ENCODE assay signal across 8 cellular contexts in genomic region chr2:97113050-97113881, GRCh38. TPM values are rescaled to one million over a fixed set of nuclear protein-coding genes. Genes with fewer than 3 reads are reported as not detected.
DNase-seq lines count a peak whose midpoint lies in the region; ATAC-seq, FAIRE-seq and TF ChIP-seq lines count a peak whose summit lies in the region.
"Not testable (repeated sequence)": the region's sequence is repeated elsewhere in the genome, so short reads cannot be mapped to it uniquely, and the experiment has no call there.

Gene ANKRD36 (plus strand): TSS chr2:97113153. CDS start chr2:97113740, 587 bp downstream.

- H3K9me3 Mint-ChIP-seq in osteocyte (ENCODE audit: unreplicated experiment); stimulated activated naive CD8-positive, alpha-beta T cell treated with anti-CD3 and anti-CD28 coated beads, Interleukin-15, Interleukin-2, amounts not matched to agents 100 ng/mL and 50 ng/mL, for 24 hours: not testable (repeated sequence)

- H3K36me3 Mint-ChIP-seq in osteocyte (ENCODE audit: unreplicated experiment); stimulated activated naive CD8-positive, alpha-beta T cell treated with anti-CD3 and anti-CD28 coated beads, Interleukin-15, Interleukin-2, amounts not matched to agents 100 ng/mL and 50 ng/mL, for 24 hours (ENCODE audit: low read depth): not testable (repeated sequence)

- H3K27ac Mint-ChIP-seq in osteocyte (ENCODE audit: unreplicated experiment) = peak within 1 kb of the TSS; percentile 97
- peak within 1 kb of the TSS; percentile 99 for H3K27ac Mint-ChIP-seq in stimulated activated naive CD8-positive, alpha-beta T cell treated with anti-CD3 and anti-CD28 coated beads, Interleukin-15, Interleukin-2, amounts not matched to agents 100 ng/mL and 50 ng/mL, for 24 hours

- H2AFZ ChIP-seq in K562 (ENCODE audit: low read depth, low read length) = peak within 1 kb of the TSS; percentile 99

- not testable (repeated sequence) for H3K9me1 ChIP-seq in K562 (ENCODE audit: control insufficient read depth, insufficient read depth, low read length)

- TF ChIP-seq EP300 in K562 (IDR thresholded peaks at IDR 0.05; ENCODE audit: low read length) = not testable (repeated sequence)

- in situ Hi-C loops in K562 (cut with MboI) = loop anchor here (25.0 kb wide), 1 partner anchor 251 kb away; the partner anchor contains the start of genes ANKRD39 and SEMA4C

- peaks cover 27% of the 10 kb centered on the region for H3K27me3 Mint-ChIP-seq in osteocyte (ENCODE audit: unreplicated experiment)
- not testable (repeated sequence) for H3K27me3 Mint-ChIP-seq in stimulated activated naive CD8-positive, alpha-beta T cell treated with anti-CD3 and anti-CD28 coated beads, Interleukin-15, Interleukin-2, amounts not matched to agents 100 ng/mL and 50 ng/mL, for 24 hours

- H3K4me3 ChIP-seq in HL-60 (replicated peaks; ENCODE audit: insufficient read depth, low read length) = peak within 1 kb of the TSS; percentile 62
- peak within 1 kb of the TSS; percentile 62 for H3K4me3 ChIP-seq in WI38 (ENCODE audit: low read depth, low read length)
- H3K4me3 ChIP-seq in K562 = peak within 1 kb of the TSS; percentile 61

- H3K9ac ChIP-seq in K562 (ENCODE audit: insufficient read depth in 1 of 2, low read depth in 2 of 2, low read length in 2 of 2) = peak within 1 kb of the TSS; percentile 71 to 95

- intact Hi-C loops in K562 (cut with micrococcal nuclease) = loop anchor here (2.0 to 5.0 kb wide), 3 partner anchors 100 to 256 kb away; partner anchors contain the start of gene ANKRD39
- intact Hi-C loops in left cardiac atrium (cut with DNase I) = not testable (repeated sequence)

- POLR2A ChIA-PET in K562 (lab: Yijun Ruan, JAX) = interaction anchor here (0.6 kb wide), 1 partner anchor 1417 kb away, joined by 3 read pairs; no protein-coding TSS in a partner anchor

- TF ChIP-seq RAD21 in K562 (CRISPR knock-in tag; conservative IDR thresholded peaks at IDR 0.05 in 1 of 2, IDR thresholded peaks at IDR 0.05 in 1 of 2) = not testable (repeated sequence)

- H3K4me3 Mint-ChIP-seq in osteocyte (ENCODE audit: unreplicated experiment) = peak within 1 kb of the TSS; percentile 99
- H3K4me3 Mint-ChIP-seq in stimulated activated naive CD8-positive, alpha-beta T cell treated with anti-CD3 and anti-CD28 coated beads, Interleukin-15, Interleukin-2, amounts not matched to agents 100 ng/mL and 50 ng/mL, for 24 hours = peak within 1 kb of the TSS; percentile 99

- H3K9me3 ChIP-seq in K562 (replicated peaks; ENCODE audit: control insufficient read depth, insufficient read depth, low read depth, low read length) = not testable (repeated sequence)

- TF ChIP-seq CTCF in HL-60 (IDR thresholded peaks at IDR 0.05; ENCODE audit: insufficient read depth, low read length) = peak; percentile 10
- peak; percentile 49; the same call in 1 of the 2 replicates for TF ChIP-seq CTCF in WI38 (IDR thresholded peaks at IDR 0.05; ENCODE audit: low read depth, low read length)
- TF ChIP-seq CTCF in K562 (IDR thresholded peaks at IDR 0.05 in 2 of 3, conservative IDR thresholded peaks at IDR 0.05 in 1 of 3; ENCODE audit: insufficient read depth in 2 of 3, low read depth in 1 of 3, low read length in 3 of 3) = peak in 2 of 3 experiments; percentile 58 to 79; a peak in 4 of 6 replicates
- peak; percentile 63 for TF ChIP-seq CTCF in osteocyte (IDR thresholded peaks at IDR 0.05)

- TF ChIP-seq POLR2A in K562 (conservative IDR thresholded peaks at IDR 0.05) = peak; percentile 87

- not testable (repeated sequence) for H3K36me3 ChIP-seq in K562 (ENCODE audit: control insufficient read depth, insufficient read depth, low read length)

- not testable (repeated sequence) for H3K4me1 Mint-ChIP-seq in osteocyte (ENCODE audit: unreplicated experiment)
- H3K4me1 Mint-ChIP-seq in stimulated activated naive CD8-positive, alpha-beta T cell treated with anti-CD3 and anti-CD28 coated beads, Interleukin-15, Interleukin-2, amounts not matched to agents 100 ng/mL and 50 ng/mL, for 24 hours (ENCODE audit: low read depth) = peaks cover 10% of the 10 kb centered on the region

- H3K27ac ChIP-seq in HL-60 (replicated peaks) (peak within 1 kb of the TSS; percentile 95), K562 (ENCODE audit: extremely low read depth, low read depth, low read length) (peak within 1 kb of the TSS; percentile 84)

- ATAC-seq in GM21529 (IDR thresholded peaks at IDR 0.05; ENCODE audit: unreplicated experiment) = peak; percentile 87
- ATAC-seq in K562 = peak; percentile 94
- peak; percentile 92 to 97 for ATAC-seq in left cardiac atrium

- not testable (repeated sequence) for FAIRE-seq in K562 (lab: Jason Lieb, UNC)

- 1% methylated on average over 25 of the region's 74 CpGs for WGBS in K562 (ENCODE audit: insufficient coverage, low coverage, missing lambda C conversion rate)

- CTCF ChIA-PET in K562 (lab: Yijun Ruan, JAX; ENCODE audit: low intra/inter-chr PET ratio) = interaction anchor here (0.6 to 1.8 kb wide), 5 partner anchors 70 to 996 kb away, joined by 3 to 16 read pairs (median 5); partner anchors contain the start of genes ADRA2B and ANKRD39

- DNase-seq in ELR (ENCODE audit: low read depth) (peak; percentile 83), HL-60 (ENCODE audit: low read depth in 1 of 2, low spot score in 1 of 2) (peak; percentile 69 to 89), K562 (ENCODE audit: extremely low read depth in 1 of 4, low spot score in 3 of 4) (peak; percentile 69 to 89 (median 75)), left cardiac atrium (peak; percentile 86), osteocyte (ENCODE audit: extremely low spot score, unreplicated experiment) (peak; percentile 94)

- BruUV-seq in K562 (replicated peaks; lab: Mats Ljungman, UMichigan) = not testable (repeated sequence)

- not testable (repeated sequence) for H3K27me3 ChIP-seq in HL-60 (ENCODE audit: insufficient read depth, poor library complexity, severe bottlenecking); K562 (ENCODE audit: control insufficient read depth in 2 of 2, insufficient read depth in 2 of 2, low read length in 2 of 2)

- not testable (repeated sequence) for H3K4me1 ChIP-seq in K562 (replicated peaks in 1 of 2; ENCODE audit: control insufficient read depth in 2 of 2, insufficient read depth in 2 of 2, low read length in 2 of 2)

- peak within 1 kb of the TSS; percentile 96 for H3K4me2 ChIP-seq in K562 (ENCODE audit: insufficient read depth, low read length)

- not testable (repeated sequence) for H4K20me1 ChIP-seq in K562 (replicated peaks; ENCODE audit: control insufficient read depth, insufficient read depth, low read length)

- H3K79me2 ChIP-seq in K562 (ENCODE audit: control insufficient read depth, insufficient read depth, low read length) = not testable (repeated sequence)

TF ChIP-seq in K562, 482 proteins besides CTCF, POLR2A, EP300 and RAD21 (continues in another document):
- TF ChIP-seq ZNF431 (CRISPR knock-in tag; IDR thresholded peaks at IDR 0.05) = peak; percentile 46; the same call in 1 of the 2 replicates
- 0 out of 2 replicates have a peak, but pooled peaks have one; percentile 25 for TF ChIP-seq ZNF740 (CRISPR knock-in tag; IDR thresholded peaks at IDR 0.05)
- not testable (repeated sequence) for TF ChIP-seq ZNF740 (tag; IDR thresholded peaks at IDR 0.05)
- TF ChIP-seq DACH1 (IDR thresholded peaks at IDR 0.05; ENCODE audit: partially characterized antibody) = peak; percentile 25
- 0 out of 2 replicates have a peak, but pooled peaks have one; percentile 68 for TF ChIP-seq ZNF76 (CRISPR knock-in tag; IDR thresholded peaks at IDR 0.05; ENCODE audit: borderline replicate concordance)
- TF ChIP-seq FOSL1 (tag; conservative IDR thresholded peaks at IDR 0.05) = 0 out of 2 replicates have a peak, but pooled peaks have one; percentile 23
- TF ChIP-seq PHF21A (IDR thresholded peaks at IDR 0.05; ENCODE audit: borderline replicate concordance, low read depth) = peak; percentile 72; the same call in 1 of the 2 replicates
- peak; percentile 64 for TF ChIP-seq PHF20 (IDR thresholded peaks at IDR 0.05; ENCODE audit: partially characterized antibody)
- TF ChIP-seq DMBX1 (CRISPR knock-in tag; IDR thresholded peaks at IDR 0.05; ENCODE audit: borderline replicate concordance) = peak; percentile 46; the same call in 1 of the 2 replicates
- peak; percentile 38; the same call in 1 of the 2 replicates for TF ChIP-seq CREM (IDR thresholded peaks at IDR 0.05; ENCODE audit: low read depth)

RNA-seq across cellular contexts. Expression of gene ANKRD36, which starts in this region (rescaled TPM):
- 108 and 226 TPM in 2 replicates for total RNA-seq in K562 (2011; cell fraction: chromatin; rRNA removed; ENCODE audit: low replicate concordance)
- total RNA-seq in K562 (2011; cell fraction: nucleolus; rRNA removed) = 52.2 and 62.4 TPM in 2 replicates
- 82.4 and 83.8 TPM in 2 replicates for total RNA-seq in K562 (2011; cell fraction: nucleoplasm; rRNA removed)
- total RNA-seq in K562 (2014; rRNA removed) (25.3 and 27.3 TPM in 2 replicates), K562 (2014; rRNA removed; fragmentation: Illumina TruSeq; extraction: Trizol) (21.8 and 25.5 TPM in 2 replicates), K562 (2015; rRNA removed; fragmentation: Illumina TruSeq; extraction: Trizol) (26.7 and 29.1 TPM in 2 replicates), K562 (2021) (15.7 and 19.0 TPM in 2 replicates), left cardiac atrium (1 to 10 TPM; 5.7 to 9.7 TPM), osteocyte (32.5 and 38.1 TPM in 2 replicates)
- polyA plus RNA-seq in K562 (2011; rRNA removed) (11.4 and 12.9 TPM in 2 replicates), K562 (2014; fragmentation: Illumina TruSeq; extraction: Trizol) (7.6 and 8.1 TPM in 2 replicates), K562 (2014; fragmentation: Nextera tagmentation; extraction: Ambion mirVana) (1 to 10 TPM; 8.0 to 9.6 TPM), K562 (2014; rRNA removed) (11.2 and 15.4 TPM in 2 replicates)
- polyA plus RNA-seq in K562 (2011; cell fraction: cytosol; rRNA removed) = 1.8 and 2.2 TPM in 2 replicates
- polyA plus RNA-seq in K562 (2011; cell fraction: nucleus; rRNA removed) = 67.9 and 78.2 TPM in 2 replicates
- 5.0 and 6.8 TPM in 2 replicates for polyA plus RNA-seq in K562 (2012)
- 69.6 and 95.4 TPM in 2 replicates for polyA minus RNA-seq in K562 (2011; rRNA and poly(A)+ RNA removed)
- 3.4 and 4.1 TPM in 2 replicates for polyA minus RNA-seq in K562 (2011; cell fraction: cytosol; rRNA and poly(A)+ RNA removed)
- 172 and 270 TPM in 2 replicates for polyA minus RNA-seq in K562 (2011; cell fraction: nucleus; rRNA and poly(A)+ RNA removed)

Comparison
In these comparisons a context has a peak if more than half of its experiments do, and no peak if none do; other contexts are left out.
1. Peak in every context shown above with its lines: DNase-seq, ATAC-seq, H3K4me3 ChIP-seq and H3K27ac ChIP-seq.
2. CTCF ChIP-seq: peak in every context shown above with its lines; median percentile 68 in K562; 63 in osteocyte; 49 in WI38; 10 in HL-60.